In genomic region chr3:181752202-181752671, GRCh38 we compare ENCODE assay signal across 18 cellular contexts. TPM values are rescaled to one million over a fixed set of nuclear protein-coding genes. Genes with fewer than 3 reads are reported as not detected.
DNase-seq lines count a peak whose midpoint lies in the region; ATAC-seq and TF ChIP-seq lines count a peak whose summit lies in the region.
"Had no signal": no experiment of that assay in that cellular context is flagged by ENCODE, and none has a peak within 500 bp of the region (broad histone marks: within the 10 kb centered on the region; RNA-seq: fewer than 3 reads in every experiment).

No MANE protein-coding gene starts in this region.

- no peaks in the 10 kb centered on the region for H3K36me3 Mint-ChIP-seq in brain
- H3K36me3 Mint-ChIP-seq: activated naive CD8-positive, alpha-beta T cell had no signal

- no peak for ATAC-seq in GM21390 (IDR thresholded peaks at IDR 0.05; ENCODE audit: unreplicated experiment)
- ATAC-seq: left cardiac atrium, right lobe of liver had no signal

- intact Hi-C loops in posterior cingulate gyrus (cut with DNase I), result no loop called here

- DNase-seq in HT1080 (ENCODE audit: low read depth) (peak; percentile 47), NCI-H526 (lab: John Stamatoyannopoulos, UW) (peak; percentile 53 to 56), posterior cingulate gyrus (peak in 6 of 10 donors; percentile 26 to 90 (median 44)), NOMO-1 (lab: John Stamatoyannopoulos, UW; ENCODE audit: unreplicated experiment in 2 of 2) (no peak)
- DNase-seq in activated CD4-positive, alpha-beta T cell treated with anti-CD3 and anti-CD28 coated beads, Interleukin-2, amount 50 U/mL, for 1 hour, result no peak
- DNase-seq: activated T-cell treated with anti-CD3 and anti-CD28 coated beads, Interleukin-2, amount 50 U/mL, for 1 hour; DMS 273 treated with DMSO at 0.1 percent for 48 hours; Karpas-422; left cardiac atrium; NCI-H1694 treated with DMSO at 0.1 percent for 48 hours; right lobe of liver; SIG-M5; stimulated activated CD4-positive, alpha-beta T cell treated with anti-CD3 and anti-CD28 coated beads, Interleukin-1b, Interleukin-23, amount 100 ng/mL, for 48 hours had no signal

- peaks cover 70% of the 10 kb centered on the region for H3K4me1 Mint-ChIP-seq in brain
- H3K4me1 Mint-ChIP-seq: central memory CD8-positive, alpha-beta T cell had no signal

- TF ChIP-seq CTCF in brain (conservative IDR thresholded peaks at IDR 0.05), result no peak

- H3K27me3 Mint-ChIP-seq in brain, result no peaks in the 10 kb centered on the region

- H3K4me3 Mint-ChIP-seq in brain, result peak overlapping the region; percentile 42 to 77 (median 50)
- H3K4me3 Mint-ChIP-seq: activated naive CD8-positive, alpha-beta T cell; central memory CD8-positive, alpha-beta T cell had no signal

- peak overlapping the region in 4 of 5 experiments; percentile 86 to 95 (median 92) for H3K27ac Mint-ChIP-seq in brain
- H3K27ac Mint-ChIP-seq: activated naive CD8-positive, alpha-beta T cell had no signal

- H3K9me3 Mint-ChIP-seq in brain, result peaks cover 0 to 3% (median 0%) of the 10 kb centered on the region in 5 experiments
- H3K9me3 Mint-ChIP-seq: central memory CD8-positive, alpha-beta T cell had no signal

RNA-seq across cellular contexts. Expression of gene SOX2, which starts 40.5 kb away (rescaled TPM):
- total RNA-seq in HT1080 (2014; rRNA removed; shearing (Covaris generic)), result not detected in 2 replicates
- polyA plus RNA-seq in HT1080 (2015; cell fraction: cytosol; rRNA removed), result not detected in 2 replicates
- 0.14 TPM in 1 of 2 replicates, not detected in the other for polyA plus RNA-seq in HT1080 (2015; cell fraction: nucleus; rRNA removed)
- 120 TPM for polyA plus RNA-seq in brain (ENCODE audit: insufficient read depth, low read depth, low replicate concordance)
- total RNA-seq: right lobe of liver had no signal
- polyA plus RNA-seq: BJ had no signal

Comparison
In these comparisons a context has a peak if more than half of its experiments do, and no peak if none do; other contexts are left out.
1. DNase-seq: peak in HT1080 (single experiment), NCI-H526 (2 of 2) and posterior cingulate gyrus (6 of 10); none in activated CD4-positive, alpha-beta T cell treated with anti-CD3 and anti-CD28 coated beads, Interleukin-2, amount 50 U/mL, for 1 hour (single experiment) and NOMO-1 (0 of 2).